In genomic region chr6:45447721-45448120, GRCh38 we compare ENCODE assay signal across 22 cellular contexts.
DNase-seq lines count a peak whose midpoint lies in the region; ATAC-seq, FAIRE-seq and TF ChIP-seq lines count a peak whose summit lies in the region.
"Had no signal": no experiment of that assay in that cellular context is flagged by ENCODE, and none has a peak within 500 bp of the region (broad histone marks: within the 10 kb centered on the region; RNA-seq: fewer than 3 reads in every experiment).

No MANE protein-coding gene starts in this region.

- H3K4me1 Mint-ChIP-seq in natural killer cell treated with Interleukin-12 subunit alpha and Interleukin-12 subunit beta and Interleukin-15 and Interleukin-18, amount 100 ng/mL, for 72 hours (ENCODE audit: low read depth in 2 of 2) = peaks cover 32 to 67% of the 10 kb centered on the region in 2 donors
- H3K4me1 Mint-ChIP-seq in natural killer cell = peaks cover 12 to 27% of the 10 kb centered on the region in 2 donors
- H3K4me1 Mint-ChIP-seq: activated B cell treated with CpG ODN at 0.5 μM for 24 hours had no signal

- peak overlapping the region; percentile 88 for H3K27ac Mint-ChIP-seq in natural killer cell treated with Interleukin-12 subunit alpha and Interleukin-12 subunit beta and Interleukin-15 and Interleukin-18, amount 100 ng/mL, for 72 hours
- peak overlapping the region in 1 of 2 donors; percentile 51 for H3K27ac Mint-ChIP-seq in natural killer cell
- H3K27ac Mint-ChIP-seq: activated B cell treated with CpG ODN at 0.5 μM for 24 hours, neural progenitor cell had no signal

- H3K4me3 ChIP-seq in SK-N-MC (no peak overlapping the region), endothelial cell of umbilical vein (replicated peaks in 1 of 3; ENCODE audit: insufficient read depth in 1 of 3, low read depth in 1 of 3, low read length in 3 of 3) (no peak overlapping the region), left ventricle myocardium inferior (no peak overlapping the region)
- H3K4me3 ChIP-seq: MG63, neural progenitor cell, tibial nerve had no signal

- POLR2A ChIA-PET in endothelial cell of umbilical vein (lab: Charles Lee) = no interaction called here

- BruUV-seq in endothelial cell of umbilical vein (replicated peaks; lab: Mats Ljungman, UMichigan) = no TSS peak

- H3K9ac ChIP-seq in SK-N-MC (ENCODE audit: insufficient read length) (peak overlapping the region; percentile 50), endothelial cell of umbilical vein (replicated peaks; ENCODE audit: extremely low read depth, insufficient read depth, low read length) (no peak overlapping the region)
- H3K9ac ChIP-seq: neural progenitor cell had no signal

- CTCF ChIA-PET in endothelial cell of umbilical vein (lab: Charles Lee) = interaction anchor here (1.2 kb wide), 1 partner anchor 31 kb away, joined by 3 read pairs; no protein-coding TSS in a partner anchor

- TF ChIP-seq CTCF in natural killer cell (IDR thresholded peaks at IDR 0.05) (no peak), endothelial cell of umbilical vein (IDR thresholded peaks at IDR 0.05; ENCODE audit: extremely low read depth in 1 of 2, insufficient read depth in 1 of 2, low read depth in 1 of 2, low read length in 2 of 2) (no peak), left ventricle myocardium inferior (IDR thresholded peaks at IDR 0.05; ENCODE audit: borderline replicate concordance) (no peak)

- dilution Hi-C loops in endothelial cell of umbilical vein (cut with MboI; ENCODE audit: extremely low pct_ligation_motif_present, low sequenced_read_pairs) = no loop called here

- H3K9me1 ChIP-seq in endothelial cell of umbilical vein (replicated peaks; ENCODE audit: control insufficient read depth, extremely low read depth, insufficient read depth, low read length) = no peaks in the 10 kb centered on the region

- H3K27ac ChIP-seq in SK-N-MC (peak overlapping the region; percentile 97), endothelial cell of umbilical vein (ENCODE audit: insufficient read depth, low read depth, low read length) (no peak overlapping the region), left ventricle myocardium inferior (replicated peaks) (no peak overlapping the region)
- H3K27ac ChIP-seq: neural progenitor cell had no signal

- no peak for DNase-seq in natural killer cell treated with Interleukin-12 subunit alpha and Interleukin-12 subunit beta and Interleukin-15 and Interleukin-18, amount 100 ng/mL, for 72 hours (ENCODE audit: low spot score)
- DNase-seq in natural killer cell (no peak), SK-N-MC (ENCODE audit: low read depth, low spot score) (no peak), endothelial cell of umbilical vein (ENCODE audit: low read depth, low spot score) (peak; percentile 43), NOMO-1 treated with dmso at 0.1 percent for 144 hours (lab: John Stamatoyannopoulos, UW; ENCODE audit: unreplicated experiment) (no peak), left colon (no peak), left ventricle myocardium inferior (no peak), COR-L47 (lab: John Stamatoyannopoulos, UW) (no peak)
- DNase-seq: activated B cell treated with CpG ODN at 0.5 μM for 24 hours; activated effector memory CD4-positive, alpha-beta T cell treated with anti-CD3 and anti-CD28 coated beads, Interleukin-2, amount 50 U/mL, for 16 hours; anterior cingulate cortex; hippocampal formation; kidney; MG63; NCI-H1694 treated with DMSO at 0.1 percent for 48 hours; NK-92 treated with Interleukin-12 subunit alpha and Interleukin-12 subunit beta, amount 100 ng/mL, for 24 hours; RPMI8226; stimulated activated naive CD4-positive, alpha-beta T cell had no signal

- no peaks in the 10 kb centered on the region for H3K36me3 ChIP-seq in SK-N-MC (ENCODE audit: insufficient read depth, low read length)
- no peaks in the 10 kb centered on the region for H3K36me3 ChIP-seq in endothelial cell of umbilical vein (ENCODE audit: control insufficient read depth in 2 of 2, extremely low read depth in 1 of 2, insufficient read depth in 2 of 2, low read length in 2 of 2)
- no peaks in the 10 kb centered on the region for H3K36me3 ChIP-seq in left ventricle myocardium inferior
- H3K36me3 ChIP-seq: MG63, neural progenitor cell had no signal

- H3K4me2 ChIP-seq in endothelial cell of umbilical vein (ENCODE audit: insufficient read depth, low read length) = peak overlapping the region; percentile 26
- H3K4me2 ChIP-seq: neural progenitor cell had no signal

- no peak for TF ChIP-seq POLR2A in endothelial cell of umbilical vein (IDR thresholded peaks at IDR 0.05; ENCODE audit: low read depth, low read length)

- H3K9me3 Mint-ChIP-seq in natural killer cell treated with Interleukin-12 subunit alpha and Interleukin-12 subunit beta and Interleukin-15 and Interleukin-18, amount 100 ng/mL, for 72 hours = no peaks in the 10 kb centered on the region
- H3K9me3 Mint-ChIP-seq in natural killer cell = no peaks in the 10 kb centered on the region
- H3K9me3 Mint-ChIP-seq: activated B cell treated with CpG ODN at 0.5 μM for 24 hours, neural progenitor cell had no signal

- H3K4me1 ChIP-seq in endothelial cell of umbilical vein (ENCODE audit: control insufficient read depth, extremely low read depth, insufficient read depth, low read length) = peaks cover 33% of the 10 kb centered on the region
- peaks cover 30% of the 10 kb centered on the region for H3K4me1 ChIP-seq in left ventricle myocardium inferior
- H3K4me1 ChIP-seq: neural progenitor cell had no signal

- H3K27me3 Mint-ChIP-seq in natural killer cell treated with Interleukin-12 subunit alpha and Interleukin-12 subunit beta and Interleukin-15 and Interleukin-18, amount 100 ng/mL, for 72 hours = peaks cover 0 to 12% of the 10 kb centered on the region in 2 donors
- H3K27me3 Mint-ChIP-seq in natural killer cell (ENCODE audit: low read depth in 2 of 2) = peaks cover 7 to 16% of the 10 kb centered on the region in 2 donors

- no peaks in the 10 kb centered on the region for H4K20me1 ChIP-seq in endothelial cell of umbilical vein (replicated peaks; ENCODE audit: control insufficient read depth, extremely low read depth, insufficient read depth, low read length)

- peak overlapping the region; percentile 51 for H3K4me3 Mint-ChIP-seq in natural killer cell treated with Interleukin-12 subunit alpha and Interleukin-12 subunit beta and Interleukin-15 and Interleukin-18, amount 100 ng/mL, for 72 hours
- H3K4me3 Mint-ChIP-seq in natural killer cell = no peak overlapping the region
- H3K4me3 Mint-ChIP-seq: activated B cell treated with CpG ODN at 0.5 μM for 24 hours, neural progenitor cell had no signal

- no peaks in the 10 kb centered on the region for H3K27me3 ChIP-seq in endothelial cell of umbilical vein (ENCODE audit: control insufficient read depth in 2 of 2, insufficient read depth in 2 of 2, low read length in 2 of 2)
- H3K27me3 ChIP-seq in left ventricle myocardium inferior (ENCODE audit: low read depth) = no peaks in the 10 kb centered on the region
- H3K27me3 ChIP-seq: MG63, neural progenitor cell, tibial nerve had no signal

- peaks cover 11% of the 10 kb centered on the region for H3K36me3 Mint-ChIP-seq in natural killer cell treated with Interleukin-12 subunit alpha and Interleukin-12 subunit beta and Interleukin-15 and Interleukin-18, amount 100 ng/mL, for 72 hours
- no peaks in the 10 kb centered on the region for H3K36me3 Mint-ChIP-seq in natural killer cell
- H3K36me3 Mint-ChIP-seq: neural progenitor cell had no signal

- H2AFZ ChIP-seq in endothelial cell of umbilical vein (ENCODE audit: low read depth, low read length) = no peak overlapping the region
- H2AFZ ChIP-seq: neural progenitor cell had no signal

- intact Hi-C loops in natural killer cell (cut with micrococcal nuclease) (no loop called here), endothelial cell of umbilical vein (cut with micrococcal nuclease) (no loop called here), left colon (cut with DNase I, micrococcal nuclease) (no loop called here), left ventricle myocardium inferior (cut with micrococcal nuclease) (no loop called here)

- H3K9me3 ChIP-seq in SK-N-MC (ENCODE audit: low read depth, low read length) = no peaks in the 10 kb centered on the region
- no peaks in the 10 kb centered on the region for H3K9me3 ChIP-seq in endothelial cell of umbilical vein (replicated peaks; ENCODE audit: control insufficient read depth, insufficient read depth, low read length)
- H3K9me3 ChIP-seq in left ventricle myocardium inferior (replicated peaks) = no peaks in the 10 kb centered on the region
- H3K9me3 ChIP-seq: MG63, tibial nerve had no signal

- ATAC-seq in natural killer cell treated with Interleukin-12 subunit alpha and Interleukin-12 subunit beta and Interleukin-15 and Interleukin-18, amount 100 ng/mL, for 72 hours = no peak
- ATAC-seq in natural killer cell (no peak), left colon (no peak)

- H3K79me2 ChIP-seq in endothelial cell of umbilical vein (ENCODE audit: control insufficient read depth, insufficient read depth, low read length) = no peaks in the 10 kb centered on the region

- no peak for FAIRE-seq in endothelial cell of umbilical vein (lab: Jason Lieb, UNC)
- FAIRE-seq: endometrium, H1, kidney had no signal

TF ChIP-seq in endothelial cell of umbilical vein, 7 proteins besides CTCF, POLR2A, EP300 and RAD21:
- no peak for TF ChIP-seq GATA2 (IDR thresholded peaks at IDR 0.05; ENCODE audit: insufficient read depth, insufficient read length, low read depth, low read length)
- no peak for TF ChIP-seq MYC (IDR thresholded peaks at IDR 0.05; ENCODE audit: low read depth, low read length)
- TF ChIP-seq POLR2AphosphoS5 (IDR thresholded peaks at IDR 0.05; ENCODE audit: insufficient read depth, low read depth, low read length) = no peak
- no peak for TF ChIP-seq JUN (IDR thresholded peaks at IDR 0.05; ENCODE audit: borderline replicate concordance, insufficient read depth, insufficient read length, low read depth)
- no peak for TF ChIP-seq EZH2 (IDR thresholded peaks at IDR 0.05; ENCODE audit: borderline replicate concordance, low read depth, low read length, severe bottlenecking)
- no peak for TF ChIP-seq MAX (IDR thresholded peaks at IDR 0.05; ENCODE audit: insufficient read depth, insufficient read length)
- no peak for TF ChIP-seq FOS (IDR thresholded peaks at IDR 0.05; ENCODE audit: borderline replicate concordance, insufficient read depth, low read length)
